ENCODE assay signal across 8 cellular contexts in the genomic region with DNA sequence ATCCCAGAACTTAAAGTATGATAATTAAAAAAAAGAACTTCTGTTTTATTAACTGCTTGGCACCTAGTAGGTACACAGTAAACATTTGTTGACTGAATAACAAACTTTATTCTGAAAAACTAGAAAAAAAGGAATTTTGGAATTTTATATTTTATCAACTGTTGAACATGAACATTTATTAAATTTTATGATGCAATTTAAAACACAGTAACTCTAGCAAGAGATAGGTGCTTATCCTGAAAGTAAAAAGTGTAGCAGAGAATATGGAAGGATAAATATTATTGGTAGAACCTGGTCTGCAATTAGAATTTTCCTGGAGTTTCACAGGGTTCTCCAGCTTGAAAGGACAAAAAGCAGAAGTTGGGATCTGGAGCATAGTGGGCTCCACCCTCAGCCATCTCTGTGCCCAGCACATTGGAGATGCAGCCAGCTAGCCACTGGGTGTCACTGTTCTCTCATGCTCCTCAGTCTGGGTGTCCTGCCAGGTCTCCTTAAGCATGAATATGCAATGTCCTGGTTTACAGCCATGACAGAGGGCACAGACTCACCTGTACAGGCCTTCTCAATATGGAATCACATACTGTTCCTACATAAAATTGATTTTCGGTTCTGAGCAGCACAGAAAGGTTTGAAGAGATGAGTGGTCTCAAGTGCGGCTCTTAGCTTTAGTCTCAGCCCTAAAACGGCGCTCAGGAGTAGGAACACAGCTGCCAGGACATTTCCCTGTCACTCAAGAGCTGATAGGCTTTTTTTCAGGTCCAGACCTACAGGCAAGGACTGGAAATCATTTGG. TPM values are rescaled to one million over a fixed set of nuclear protein-coding genes. Genes with fewer than 3 reads are reported as not detected.
A peak's percentile ranks its signal among the peaks of the same experiment; 100 is the strongest.
DNase-seq lines count a peak whose midpoint lies in the region; ATAC-seq and TF ChIP-seq lines count a peak whose summit lies in the region.

No MANE protein-coding gene starts in this region.

- 76 to 80% methylated on average over 4 of the region's 4 CpGs for WGBS in body of pancreas, 2 donors

- no peak overlapping the region for H3K27ac ChIP-seq in AG04450 (ENCODE audit: low read depth, low read length)
- no peak overlapping the region for H3K27ac ChIP-seq in body of pancreas

- H3K27ac Mint-ChIP-seq in T-helper 17 cell = no peak overlapping the region

- intact Hi-C loops in body of pancreas (cut with DNase I) = no loop called here

- peak; percentile 72 for TF ChIP-seq CTCF in AG04450 (IDR thresholded peaks at IDR 0.05; ENCODE audit: low read depth, low read length)
- TF ChIP-seq CTCF in body of pancreas (IDR thresholded peaks at IDR 0.05) = peak; percentile 28 to 86 (median 78)

- H3K36me3 ChIP-seq in body of pancreas (replicated peaks in 1 of 2; ENCODE audit: insufficient read depth in 1 of 2, low read depth in 2 of 2) = no peaks in the 10 kb centered on the region

- no peaks in the 10 kb centered on the region for H3K4me1 ChIP-seq in body of pancreas

- H3K27me3 Mint-ChIP-seq in T-helper 17 cell = peaks cover 22% of the 10 kb centered on the region

- no peaks in the 10 kb centered on the region for H3K4me1 Mint-ChIP-seq in T-helper 17 cell

- H3K4me3 ChIP-seq in AG04450 (ENCODE audit: low read depth, low read length) (no peak overlapping the region), body of pancreas (no peak overlapping the region)

- peak; percentile 95 for ATAC-seq in GM18519 (IDR thresholded peaks at IDR 0.05; ENCODE audit: low FRiP score, unreplicated experiment)
- ATAC-seq in HG02981 (IDR thresholded peaks at IDR 0.05; ENCODE audit: unreplicated experiment) = peak; percentile 100
- peak; percentile 92 for ATAC-seq in T-helper 17 cell
- ATAC-seq in body of pancreas = peak; percentile 99

- H3K9me3 ChIP-seq in AG04450 (ENCODE audit: control insufficient read depth, insufficient read depth, low read length) (no peaks in the 10 kb centered on the region), T-helper 17 cell (ENCODE audit: control insufficient read depth, low read length, poor library complexity, severe bottlenecking) (no peaks in the 10 kb centered on the region), body of pancreas (no peaks in the 10 kb centered on the region)

- POLR2A ChIA-PET in AG04450 (lab: Yijun Ruan, JAX) = no interaction called here

- no peak for TF ChIP-seq POLR2A in body of pancreas (IDR thresholded peaks at IDR 0.05)

- H3K36me3 Mint-ChIP-seq in T-helper 17 cell (ENCODE audit: low read depth) = no peaks in the 10 kb centered on the region

- DNase-seq in AG04450 (ENCODE audit: low read depth, low spot score) (peak; percentile 6), NCI-H187 (lab: John Stamatoyannopoulos, UW) (peak; percentile 16 to 17), T-helper 17 cell (peak in 1 of 3 donors; percentile 37), body of pancreas (peak; percentile 76 to 87 (median 87)), iPS-NIHi11 (ENCODE audit: low spot score) (peak; percentile 79)
- DNase-seq in stimulated activated CD4-positive, alpha-beta T cell treated with anti-CD3 and anti-CD28 coated beads, Interleukin-15, amount 100 ng/mL, for 24 hours = peak; percentile 66

- H3K4me3 Mint-ChIP-seq in T-helper 17 cell = no peak overlapping the region

- CTCF ChIA-PET in AG04450 (lab: Charles Lee) = interaction anchor here (0.6 to 2.0 kb wide), 11 partner anchors 9 to 565 kb away, joined by 3 to 12 read pairs (median 3); no protein-coding TSS in a partner anchor

- H3K27me3 ChIP-seq in AG04450 (ENCODE audit: control insufficient read depth, insufficient read depth, low read length) (peaks cover 3% of the 10 kb centered on the region), body of pancreas (no peaks in the 10 kb centered on the region)

RNA-seq across cellular contexts. Expression of gene IL20RA, which starts 31.7 kb away (rescaled TPM):
- polyA plus RNA-seq in AG04450 (2011; rRNA removed) = 0.09 TPM in 1 of 2 replicates, not detected in the other
- polyA minus RNA-seq in AG04450 (2011; rRNA and poly(A)+ RNA removed) = not detected in 2 replicates
- not detected for total RNA-seq in T-helper 17 cell
- 10 to 100 TPM; 12.7 to 23.7 TPM for total RNA-seq in body of pancreas

Comparison
In these comparisons a context has a peak if more than half of its experiments do, and no peak if none do; other contexts are left out.
1. RNA of gene IL20RA, which starts 31.7 kb away (total RNA-seq): 12.7 to 23.7 TPM in body of pancreas; not detected in T-helper 17 cell; every median in the first group is over 10 times any median in the second.
2. Peak in every context shown above with its lines, with median percentiles within 50 percentile points of each other: ATAC-seq.